ENCODE assay signal across 17 cellular contexts in genomic region chr13:41670873-41671443, GRCh38.
"Had no signal": no experiment of that assay in that cellular context is flagged by ENCODE, and none has a peak within 500 bp of the region (broad histone marks: within the 10 kb centered on the region; RNA-seq: fewer than 3 reads in every experiment).

No MANE protein-coding gene starts in this region.

- H3K4me1 Mint-ChIP-seq: activated CD8-positive, alpha-beta memory T cell treated with anti-CD3 and anti-CD28 coated beads, Interleukin-2, amount 10 ng/mL, durations not matched to agents 7 days and 5 days; stimulated activated naive CD8-positive, alpha-beta T cell treated with anti-CD3 and anti-CD28 coated beads, Interleukin-15, amount 100 ng/mL, for 72 hours; T-cell had no signal

- H3K27ac Mint-ChIP-seq: activated CD4-positive, alpha-beta memory T cell treated with anti-CD3 and anti-CD28 coated beads, Interleukin-2, amount 10 ng/mL, durations not matched to agents 7 days and 5 days; activated CD8-positive, alpha-beta memory T cell treated with anti-CD3 and anti-CD28 coated beads, Interleukin-2, amount 10 ng/mL, durations not matched to agents 7 days and 5 days; progenitor cell of endocrine pancreas; stimulated activated naive CD8-positive, alpha-beta T cell treated with anti-CD3 and anti-CD28 coated beads, Interleukin-15, amount 100 ng/mL, for 72 hours; T-cell; type B pancreatic cell had no signal

- DNase-seq: activated CD4-positive, alpha-beta memory T cell treated with anti-CD3 and anti-CD28 coated beads, Interleukin-2, amount 10 ng/mL, durations not matched to agents 7 days and 5 days; activated CD4-positive, alpha-beta T cell treated with anti-CD3 and anti-CD28 coated beads for 48 hours; activated CD4-positive, CD25-positive, alpha-beta regulatory T cell; activated CD8-positive, alpha-beta memory T cell treated with anti-CD3 and anti-CD28 coated beads, Interleukin-2, amount 10 ng/mL, durations not matched to agents 7 days and 5 days; activated naive CD4-positive, alpha-beta T cell treated with Interleukin-2 at 50 U/mL for 16 hours; dermis blood vessel endothelial cell; effector memory CD4-positive, alpha-beta T cell; foreskin fibroblast; left cardiac atrium; midbrain; right cardiac atrium; stimulated activated naive CD8-positive, alpha-beta T cell treated with anti-CD3 and anti-CD28 coated beads, Interleukin-15, amount 100 ng/mL, for 72 hours; T-cell had no signal

- H3K4me3 ChIP-seq: hepatocyte, lung had no signal

- H3K4me3 Mint-ChIP-seq: activated CD4-positive, alpha-beta memory T cell treated with anti-CD3 and anti-CD28 coated beads, Interleukin-2, amount 10 ng/mL, durations not matched to agents 7 days and 5 days; activated CD8-positive, alpha-beta memory T cell treated with anti-CD3 and anti-CD28 coated beads, Interleukin-2, amount 10 ng/mL, durations not matched to agents 7 days and 5 days; stimulated activated naive CD8-positive, alpha-beta T cell treated with anti-CD3 and anti-CD28 coated beads, Interleukin-15, amount 100 ng/mL, for 72 hours; T-cell; type B pancreatic cell had no signal

- H3K27me3 ChIP-seq: hepatocyte had no signal

- H3K9me3 Mint-ChIP-seq: activated CD4-positive, alpha-beta memory T cell treated with anti-CD3 and anti-CD28 coated beads, Interleukin-2, amount 10 ng/mL, durations not matched to agents 7 days and 5 days; stimulated activated naive CD8-positive, alpha-beta T cell treated with anti-CD3 and anti-CD28 coated beads, Interleukin-15, amount 100 ng/mL, for 72 hours; T-cell; type B pancreatic cell had no signal

- ATAC-seq: activated CD8-positive, alpha-beta memory T cell treated with anti-CD3 and anti-CD28 coated beads, Interleukin-2, amount 10 ng/mL, durations not matched to agents 7 days and 5 days; left cardiac atrium; right cardiac atrium; stimulated activated naive CD8-positive, alpha-beta T cell treated with anti-CD3 and anti-CD28 coated beads, Interleukin-15, amount 100 ng/mL, for 72 hours; T-cell had no signal

- H3K27me3 Mint-ChIP-seq: activated CD4-positive, alpha-beta memory T cell treated with anti-CD3 and anti-CD28 coated beads, Interleukin-2, amount 10 ng/mL, durations not matched to agents 7 days and 5 days; activated CD8-positive, alpha-beta memory T cell treated with anti-CD3 and anti-CD28 coated beads, Interleukin-2, amount 10 ng/mL, durations not matched to agents 7 days and 5 days; progenitor cell of endocrine pancreas; stimulated activated naive CD8-positive, alpha-beta T cell treated with anti-CD3 and anti-CD28 coated beads, Interleukin-15, amount 100 ng/mL, for 72 hours; T-cell; type B pancreatic cell had no signal

- H3K36me3 Mint-ChIP-seq: type B pancreatic cell had no signal

- H3K27ac ChIP-seq: hepatocyte had no signal
